12 cellular contexts compared by ENCODE assay signal in the genomic region with DNA sequence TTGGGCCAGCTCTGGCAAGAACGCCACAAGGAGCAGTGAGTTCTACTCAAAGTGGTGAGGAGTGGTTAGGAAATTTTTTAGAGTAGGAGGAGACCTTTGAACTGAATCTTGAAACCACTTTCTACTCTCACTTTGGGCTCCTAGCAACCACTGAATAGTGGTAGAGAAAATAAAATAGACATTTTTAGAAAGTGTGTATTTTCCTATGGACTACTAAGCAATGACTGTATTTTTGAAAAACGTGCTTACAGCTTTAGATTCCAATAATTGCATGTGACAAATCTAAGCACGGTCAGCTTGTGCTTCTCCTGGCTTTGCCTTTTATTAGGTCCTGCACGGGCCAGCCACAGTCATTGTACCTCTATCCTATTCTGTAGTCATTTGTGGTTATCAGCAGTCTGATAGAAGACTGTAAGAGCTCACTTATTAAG. TPM values are rescaled to one million over a fixed set of nuclear protein-coding genes. Genes with fewer than 3 reads are reported as not detected.
DNase-seq lines count a peak whose midpoint lies in the region; ATAC-seq, FAIRE-seq and TF ChIP-seq lines count a peak whose summit lies in the region.
"Had no signal": no experiment of that assay in that cellular context is flagged by ENCODE, and none has a peak within 500 bp of the region (broad histone marks: within the 10 kb centered on the region; RNA-seq: fewer than 3 reads in every experiment).

No MANE protein-coding gene starts in this region.

- H3F3A ChIP-seq in MM.1S (ENCODE audit: insufficient read depth, low read length): no peaks in the 10 kb centered on the region

- H3K4me2 ChIP-seq in MM.1S (ENCODE audit: low read depth, low read length): no peak overlapping the region

- no peaks in the 10 kb centered on the region for H3K79me2 ChIP-seq in MM.1S (ENCODE audit: low read length)

- H3K27ac ChIP-seq in MM.1S (ENCODE audit: low read length) (no peak overlapping the region), small intestine (ENCODE audit: low read depth in 1 of 2, low read length in 1 of 2) (peak overlapping the region in 1 of 2 donors; percentile 27)

- no peaks in the 10 kb centered on the region for H3K36me3 ChIP-seq in MM.1S (replicated peaks; ENCODE audit: insufficient read depth, low read length)
- H3K36me3 ChIP-seq in small intestine (ENCODE audit: control insufficient read depth in 2 of 2, insufficient read depth in 2 of 2, low read length in 2 of 2): no peaks in the 10 kb centered on the region

- ATAC-seq in GM18867 (IDR thresholded peaks at IDR 0.05; ENCODE audit: unreplicated experiment): peak; percentile 60
- ATAC-seq in GM21723 (IDR thresholded peaks at IDR 0.05; ENCODE audit: unreplicated experiment): peak; percentile 53
- ATAC-seq: left cardiac atrium had no signal

- H3K36me3 Mint-ChIP-seq in glutamatergic neuron (ENCODE audit: unreplicated experiment): no peaks in the 10 kb centered on the region
- H3K36me3 Mint-ChIP-seq: activated CD4-positive, alpha-beta memory T cell treated with anti-CD3 and anti-CD28 coated beads for 36 hours had no signal

- no peak for TF ChIP-seq CTCF in MM.1S (IDR thresholded peaks at IDR 0.05; ENCODE audit: low read length)
- no peak for TF ChIP-seq CTCF in glutamatergic neuron (IDR thresholded peaks at IDR 0.05; ENCODE audit: partially characterized antibody, unreplicated experiment)

- no peak overlapping the region for H2AFZ ChIP-seq in MM.1S (ENCODE audit: low read length)

- no peak overlapping the region for H3K4me3 Mint-ChIP-seq in glutamatergic neuron (ENCODE audit: unreplicated experiment)
- H3K4me3 Mint-ChIP-seq: activated CD4-positive, alpha-beta memory T cell treated with anti-CD3 and anti-CD28 coated beads for 36 hours had no signal

- no peaks in the 10 kb centered on the region for H3K9me3 ChIP-seq in MM.1S (replicated peaks; ENCODE audit: insufficient read depth, low read length)
- no peaks in the 10 kb centered on the region for H3K9me3 ChIP-seq in small intestine (ENCODE audit: control insufficient read depth, low read depth)

- H3K27me3 Mint-ChIP-seq in glutamatergic neuron (ENCODE audit: unreplicated experiment): peaks cover 2% of the 10 kb centered on the region

- H4K20me1 ChIP-seq in MM.1S (ENCODE audit: insufficient read depth, low read length): no peaks in the 10 kb centered on the region

- 8 to 28% (median 11%) methylated on average over 4 of the region's 4 CpGs for WGBS in small intestine, 3 donors

- H3K9me3 Mint-ChIP-seq in glutamatergic neuron (ENCODE audit: unreplicated experiment): no peaks in the 10 kb centered on the region
- H3K9me3 Mint-ChIP-seq: activated CD4-positive, alpha-beta memory T cell treated with anti-CD3 and anti-CD28 coated beads for 36 hours had no signal

- H3K4me1 ChIP-seq in MM.1S (ENCODE audit: low read length) (peaks cover 6% of the 10 kb centered on the region), small intestine (ENCODE audit: control insufficient read depth in 2 of 2, insufficient read depth in 1 of 2, low read depth in 1 of 2, low read length in 1 of 2) (peaks cover 2 to 8% of the 10 kb centered on the region in 2 donors)

- H3K4me1 Mint-ChIP-seq in glutamatergic neuron (ENCODE audit: low read depth, unreplicated experiment): no peaks in the 10 kb centered on the region

- H3K27me3 ChIP-seq in MM.1S (replicated peaks; ENCODE audit: insufficient read depth, low read length) (peaks cover 65% of the 10 kb centered on the region), small intestine (ENCODE audit: control insufficient read depth in 2 of 2, insufficient read depth in 2 of 2, low read length in 2 of 2) (no peaks in the 10 kb centered on the region)

- no peak overlapping the region for H3K27ac Mint-ChIP-seq in glutamatergic neuron (ENCODE audit: unreplicated experiment)
- H3K27ac Mint-ChIP-seq: activated CD4-positive, alpha-beta memory T cell treated with anti-CD3 and anti-CD28 coated beads for 36 hours had no signal

- no peaks in the 10 kb centered on the region for H3K9me2 ChIP-seq in MM.1S (replicated peaks; ENCODE audit: insufficient read depth, low read length)

- DNase-seq in MM.1S (peak; percentile 43), small intestine (peak; percentile 39), GDM1 (lab: John Stamatoyannopoulos, UW) (no peak), glutamatergic neuron (no peak), nucleus accumbens (lab: John Stamatoyannopoulos, UW) (no peak)
- no peak for DNase-seq in activated CD4-positive, alpha-beta T cell treated with anti-CD3 and anti-CD28 coated beads for 48 hours
- DNase-seq: activated CD4-positive, alpha-beta memory T cell treated with anti-CD3 and anti-CD28 coated beads for 36 hours; left cardiac atrium; NCI-H1930; retina had no signal

- FAIRE-seq in small intestine (lab: Jason Lieb, UNC): no peak

- no peak overlapping the region for H3K4me3 ChIP-seq in MM.1S (ENCODE audit: low read length)
- no peak overlapping the region for H3K4me3 ChIP-seq in small intestine (ENCODE audit: low read depth in 1 of 2, low read length in 2 of 2)

- no peak overlapping the region for H3K9ac ChIP-seq in MM.1S (ENCODE audit: low read length)

RNA-seq across cellular contexts. Expression of gene IFNGR1, which starts 8.7 kb away (rescaled TPM):
- polyA plus RNA-seq in small intestine: 100 to 1,000 TPM in 1 of 3 donors, 10 to 100 TPM in 2; 78.1 to 100 (median 80.5) TPM
- total RNA-seq in glutamatergic neuron (ENCODE audit: unreplicated experiment): 36.4 TPM

RNA-seq across cellular contexts. Expression of gene IL22RA2, which starts 54.4 kb away (rescaled TPM):
- under 1 TPM in 1 of 3 donors, not detected in 2; 0.01 TPM for polyA plus RNA-seq in small intestine
- total RNA-seq in glutamatergic neuron (ENCODE audit: unreplicated experiment): not detected
- total RNA-seq: activated CD4-positive, alpha-beta memory T cell treated with anti-CD3 and anti-CD28 coated beads for 36 hours; left cardiac atrium had no signal

Comparison
In these comparisons a context has a peak if more than half of its experiments do, and no peak if none do; other contexts are left out.
1. DNase-seq: peak in MM.1S (single experiment) and small intestine (single experiment); none in GDM1 (single experiment), activated CD4-positive, alpha-beta T cell treated with anti-CD3 and anti-CD28 coated beads for 48 hours (single experiment), glutamatergic neuron (single experiment) and nucleus accumbens (0 of 56).